9 cellular contexts compared by ENCODE assay signal in genomic region chr10:99854860-99855259, GRCh38.
DNase-seq lines count a peak whose midpoint lies in the region; ATAC-seq, FAIRE-seq and TF ChIP-seq lines count a peak whose summit lies in the region.
"Had no signal": no experiment of that assay in that cellular context is flagged by ENCODE, and none has a peak within 500 bp of the region (broad histone marks: within the 10 kb centered on the region; RNA-seq: fewer than 3 reads in every experiment).

No MANE protein-coding gene starts in this region.

- 50 to 51% methylated on average over 6 of the region's 6 CpGs for WGBS in lower leg skin, 2 donors

- H2AFZ ChIP-seq in Karpas-422 (ENCODE audit: low read length): no peak overlapping the region
- H2AFZ ChIP-seq in astrocyte (ENCODE audit: low read depth, low read length): no peak overlapping the region

- H3K4me2 ChIP-seq in Karpas-422 (ENCODE audit: low read depth, low read length, poor library complexity, severe bottlenecking) (no peak overlapping the region), astrocyte (ENCODE audit: low read length) (no peak overlapping the region)

- peak; percentile 61 for DNase-seq in AG04450 (ENCODE audit: low read depth, low spot score)
- peak; percentile 67 for DNase-seq in Karpas-422
- DNase-seq in astrocyte (ENCODE audit: low read depth): peak; percentile 60
- DNase-seq in left kidney (ENCODE audit: low read depth, low spot score): peak; percentile 85
- no peak for DNase-seq in CD8-positive, alpha-beta T cell
- no peak for DNase-seq in effector memory CD4-positive, alpha-beta T cell
- no peak for DNase-seq in lower leg skin (ENCODE audit: low spot score in 2 of 2)
- DNase-seq: NCI-H1105 treated with DMSO at 0.1 percent for 48 hours had no signal

- peaks cover 10% of the 10 kb centered on the region for H3K27me3 Mint-ChIP-seq in astrocyte (ENCODE audit: low read depth, unreplicated experiment)
- H3K27me3 Mint-ChIP-seq in CD8-positive, alpha-beta T cell (ENCODE audit: low read depth): peaks cover 3% of the 10 kb centered on the region

- no peaks in the 10 kb centered on the region for H4K20me1 ChIP-seq in Karpas-422 (ENCODE audit: insufficient read depth, low read depth, low read length)
- H4K20me1 ChIP-seq in astrocyte (ENCODE audit: insufficient read depth, low read length): no peaks in the 10 kb centered on the region

- H3K9me3 Mint-ChIP-seq in astrocyte (ENCODE audit: unreplicated experiment): no peaks in the 10 kb centered on the region
- no peaks in the 10 kb centered on the region for H3K9me3 Mint-ChIP-seq in CD8-positive, alpha-beta T cell

- H3K9ac ChIP-seq in Karpas-422 (ENCODE audit: low read length): no peak overlapping the region
- H3K9ac ChIP-seq in astrocyte (ENCODE audit: low read length): no peak overlapping the region

- no peaks in the 10 kb centered on the region for H3K9me2 ChIP-seq in Karpas-422 (replicated peaks; ENCODE audit: insufficient read depth, low read length)

- H3K36me3 ChIP-seq in Karpas-422 (ENCODE audit: insufficient read depth, low read length) (no peaks in the 10 kb centered on the region), astrocyte (ENCODE audit: insufficient read depth, low read length) (no peaks in the 10 kb centered on the region)
- no peaks in the 10 kb centered on the region for H3K36me3 ChIP-seq in CD8-positive, alpha-beta T cell (ENCODE audit: insufficient read depth, low read length)
- no peaks in the 10 kb centered on the region for H3K36me3 ChIP-seq in effector memory CD4-positive, alpha-beta T cell (ENCODE audit: control insufficient read depth, insufficient read depth, low read length)

- no peak overlapping the region for H3K27ac Mint-ChIP-seq in astrocyte (ENCODE audit: unreplicated experiment)
- no peak overlapping the region for H3K27ac Mint-ChIP-seq in CD8-positive, alpha-beta T cell

- H3K4me3 Mint-ChIP-seq in astrocyte (ENCODE audit: unreplicated experiment): no peak overlapping the region
- H3K4me3 Mint-ChIP-seq in CD8-positive, alpha-beta T cell: no peak overlapping the region

- TF ChIP-seq CTCF in AG04450 (IDR thresholded peaks at IDR 0.05; ENCODE audit: low read depth, low read length) (peak; percentile 76), astrocyte (IDR thresholded peaks at IDR 0.05; ENCODE audit: insufficient read depth, low read depth, low read length) (peak; percentile 54), lower leg skin (IDR thresholded peaks at IDR 0.05) (no peak)
- no peak for TF ChIP-seq CTCF in CD8-positive, alpha-beta T cell (IDR thresholded peaks at IDR 0.05)

- no peaks in the 10 kb centered on the region for H3K36me3 Mint-ChIP-seq in astrocyte (ENCODE audit: low read depth, unreplicated experiment)
- peaks cover 11% of the 10 kb centered on the region for H3K36me3 Mint-ChIP-seq in CD8-positive, alpha-beta T cell

- FAIRE-seq in astrocyte (lab: Jason Lieb, UNC): peak; percentile 50

- H3K27ac ChIP-seq in AG04450 (ENCODE audit: low read depth, low read length) (no peak overlapping the region), Karpas-422 (ENCODE audit: low read length) (no peak overlapping the region), astrocyte (ENCODE audit: low read depth, low read length) (no peak overlapping the region)
- no peak overlapping the region for H3K27ac ChIP-seq in CD8-positive, alpha-beta T cell (ENCODE audit: low read depth, low read length)
- H3K27ac ChIP-seq in effector memory CD4-positive, alpha-beta T cell (ENCODE audit: insufficient read depth, low read length, poor library complexity, severe bottlenecking): no peak overlapping the region

- H3K4me1 Mint-ChIP-seq in astrocyte (ENCODE audit: low read depth, unreplicated experiment): no peaks in the 10 kb centered on the region
- no peaks in the 10 kb centered on the region for H3K4me1 Mint-ChIP-seq in CD8-positive, alpha-beta T cell (ENCODE audit: low read depth)

- intact Hi-C loops in CD8-positive, alpha-beta T cell (cut with DNase I, micrococcal nuclease): no loop called here
- intact Hi-C loops in lower leg skin (cut with DNase I; ENCODE audit: low total_unique reads): no loop called here

- POLR2A ChIA-PET in AG04450 (lab: Yijun Ruan, JAX): no interaction called here
- POLR2A ChIA-PET in CD8-positive, alpha-beta T cell (lab: Charles Lee): no interaction called here

- no peaks in the 10 kb centered on the region for H3K79me2 ChIP-seq in Karpas-422 (ENCODE audit: low read length)
- H3K79me2 ChIP-seq in astrocyte (ENCODE audit: insufficient read depth, low read length): no peaks in the 10 kb centered on the region

- H3K27me3 ChIP-seq in AG04450 (ENCODE audit: control insufficient read depth, insufficient read depth, low read length) (no peaks in the 10 kb centered on the region), Karpas-422 (ENCODE audit: low read length) (no peaks in the 10 kb centered on the region), astrocyte (ENCODE audit: insufficient read depth, low read length) (no peaks in the 10 kb centered on the region)
- H3K27me3 ChIP-seq in CD8-positive, alpha-beta T cell (ENCODE audit: insufficient read depth, low read length): no peaks in the 10 kb centered on the region
- H3K27me3 ChIP-seq in effector memory CD4-positive, alpha-beta T cell (replicated peaks; ENCODE audit: control insufficient read depth, insufficient read depth, low read length, poor library complexity, severe bottlenecking): no peaks in the 10 kb centered on the region

- H3K9me3 ChIP-seq in AG04450 (ENCODE audit: control insufficient read depth, insufficient read depth, low read length): no peaks in the 10 kb centered on the region
- no peaks in the 10 kb centered on the region for H3K9me3 ChIP-seq in Karpas-422 (ENCODE audit: low read length)
- H3K9me3 ChIP-seq in astrocyte (ENCODE audit: insufficient read depth, low read depth, low read length): no peaks in the 10 kb centered on the region
- no peaks in the 10 kb centered on the region for H3K9me3 ChIP-seq in CD8-positive, alpha-beta T cell (ENCODE audit: low read length)
- no peaks in the 10 kb centered on the region for H3K9me3 ChIP-seq in effector memory CD4-positive, alpha-beta T cell (ENCODE audit: control insufficient read depth, low read length)

- H3K4me3 ChIP-seq in AG04450 (ENCODE audit: low read depth, low read length) (no peak overlapping the region), Karpas-422 (ENCODE audit: low read length) (no peak overlapping the region), astrocyte (ENCODE audit: insufficient read depth, low read depth, low read length) (no peak overlapping the region), lower leg skin (ENCODE audit: low read depth, poor library complexity, severe bottlenecking) (no peak overlapping the region)
- H3K4me3 ChIP-seq in CD8-positive, alpha-beta T cell (ENCODE audit: low read depth, low read length): no peak overlapping the region
- no peak overlapping the region for H3K4me3 ChIP-seq in effector memory CD4-positive, alpha-beta T cell (ENCODE audit: insufficient read depth, low read depth, low read length, poor library complexity, severe bottlenecking)

- ATAC-seq in GM19023 (IDR thresholded peaks at IDR 0.05; ENCODE audit: unreplicated experiment): no peak
- ATAC-seq in CD8-positive, alpha-beta T cell: no peak

- no peaks in the 10 kb centered on the region for H3K4me1 ChIP-seq in Karpas-422 (ENCODE audit: low read length)
- no peaks in the 10 kb centered on the region for H3K4me1 ChIP-seq in astrocyte (ENCODE audit: insufficient read depth, low read length)
- H3K4me1 ChIP-seq in CD8-positive, alpha-beta T cell (ENCODE audit: insufficient read depth, low read length): no peaks in the 10 kb centered on the region
- no peaks in the 10 kb centered on the region for H3K4me1 ChIP-seq in effector memory CD4-positive, alpha-beta T cell (ENCODE audit: control insufficient read depth, insufficient read depth, low read length, poor library complexity, severe bottlenecking)

- CTCF ChIA-PET in AG04450 (lab: Charles Lee): interaction anchor here (0.6 to 14.8 kb wide), 12 partner anchors 9 to 386 kb away, joined by 3 to 325 read pairs (median 4); partner anchors contain the start of genes COX15, CUTC and DNMBP
- CTCF ChIA-PET in CD8-positive, alpha-beta T cell (lab: Charles Lee): interaction anchor here (1.2 to 6.4 kb wide), 4 partner anchors 9 to 191 kb away, joined by 8 to 40 read pairs (median 10); partner anchors contain the start of gene DNMBP

- no peak for TF ChIP-seq POLR2A in lower leg skin (IDR thresholded peaks at IDR 0.05)

Comparison
In these comparisons a context has a peak if more than half of its experiments do, and no peak if none do; other contexts are left out.
1. DNase-seq: peak in AG04450 (single experiment), Karpas-422 (single experiment), astrocyte (single experiment) and left kidney (single experiment); none in CD8-positive, alpha-beta T cell (0 of 7), effector memory CD4-positive, alpha-beta T cell (0 of 3) and lower leg skin (0 of 2).
2. CTCF ChIP-seq: peak in AG04450 (single experiment) and astrocyte (single experiment); none in CD8-positive, alpha-beta T cell (single experiment) and lower leg skin (0 of 3).